In the genomic region with DNA sequence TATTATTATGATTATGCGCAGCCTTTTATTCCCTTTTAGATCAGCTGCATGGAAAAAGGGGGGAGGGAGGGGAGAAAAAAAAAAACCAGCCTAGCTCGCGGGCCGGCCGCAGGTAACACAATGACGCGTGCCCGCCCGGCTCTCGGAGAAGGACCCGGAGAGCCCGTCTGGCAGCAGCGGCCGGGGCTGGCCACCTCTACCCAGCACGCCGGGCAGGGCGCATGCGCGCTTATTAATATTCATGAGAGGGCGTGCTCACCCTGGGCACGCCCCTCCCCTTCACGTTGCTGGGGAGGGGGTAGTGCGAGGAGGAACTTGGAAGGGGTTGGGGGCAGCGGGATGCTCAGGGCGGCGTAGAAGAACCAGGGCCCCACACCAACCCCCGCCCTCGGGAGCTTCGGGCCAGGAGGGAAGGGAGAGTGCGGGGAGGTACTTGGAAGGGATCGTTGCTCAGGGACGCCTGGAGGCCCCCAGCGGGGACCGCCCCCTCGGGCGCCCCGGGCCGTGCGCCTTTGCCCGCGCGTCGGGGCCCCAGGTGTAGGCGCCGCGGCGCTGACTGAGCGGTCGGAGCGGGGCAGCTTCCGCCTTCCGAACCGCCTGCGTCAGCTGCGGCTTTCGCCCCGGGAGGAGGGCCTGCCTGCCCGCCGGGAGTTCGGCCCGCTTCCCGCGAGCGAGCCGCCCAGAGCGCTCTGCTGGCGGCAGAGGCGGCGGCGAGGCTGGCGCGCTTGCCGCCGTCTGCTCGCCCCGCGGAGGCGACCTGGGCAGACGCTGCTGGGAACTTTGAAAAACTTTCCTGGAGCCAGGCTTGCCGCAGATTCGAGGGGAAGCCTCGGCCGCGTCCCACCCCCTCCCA, we compare ENCODE assay signal across 1 cellular context.
TF ChIP-seq lines count a peak whose summit lies in the region.

TSS of gene JAG1 (minus strand) at position 169 of the 853 bp plus-strand sequence. CDS start 469 bp downstream, outside the sequence.

TF ChIP-seq in K562, 482 proteins besides CTCF, POLR2A, EP300 and RAD21 (continued from another document):
- TF ChIP-seq PRDM10 (IDR thresholded peaks at IDR 0.05; ENCODE audit: partially characterized antibody) (no peak), NFXL1 (CRISPR knock-in tag; IDR thresholded peaks at IDR 0.05) (no peak), MCM7 (IDR thresholded peaks at IDR 0.05) (no peak)
